28 cellular contexts compared by ENCODE assay signal in the genomic region with DNA sequence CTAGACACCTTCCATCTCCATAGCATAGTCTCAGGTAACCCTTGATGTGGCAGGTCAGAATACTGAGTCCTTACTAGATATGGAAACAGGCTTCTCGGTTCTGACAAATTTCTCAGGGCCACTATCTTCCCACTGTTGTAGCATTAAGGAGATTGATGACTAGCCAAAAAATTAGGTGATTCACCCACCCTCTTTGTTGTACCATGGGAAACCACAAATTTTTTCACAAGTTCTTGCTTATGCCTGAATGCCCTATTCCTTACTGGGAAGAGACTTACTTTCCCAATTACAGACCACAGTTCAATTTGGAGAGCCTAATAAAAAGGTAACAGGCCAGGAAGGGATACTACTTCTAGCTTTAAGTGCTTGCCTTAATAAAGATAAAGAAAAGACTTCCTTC.
"Had no signal": no experiment of that assay in that cellular context is flagged by ENCODE, and none has a peak within 500 bp of the region (broad histone marks: within the 10 kb centered on the region; RNA-seq: fewer than 3 reads in every experiment).

No MANE protein-coding gene starts in this region.

- H3K27ac ChIP-seq: epithelial cell of prostate, esophagus squamous epithelium, gastroesophageal sphincter, heart left ventricle, hepatocyte, left ventricle myocardium inferior, lower lobe of right lung had no signal

- FAIRE-seq: colon, endothelial cell of umbilical vein, frontal cortex, kidney had no signal

- H3K4me3 Mint-ChIP-seq: dendritic cell treated with granulocyte-macrophage colony-stimulating factor and Interleukin-4, amounts not matched to agents 40 ng/mL and 50 ng/mL, for 4 days; immature natural killer cell; memory B cell; naive thymus-derived CD4-positive, alpha-beta T cell; natural killer cell had no signal

- H3K4me3 ChIP-seq: esophagus squamous epithelium, gastroesophageal sphincter, heart left ventricle, hepatocyte, left ventricle myocardium inferior, lower lobe of right lung had no signal

- H3K36me3 Mint-ChIP-seq: immature natural killer cell, memory B cell, natural killer cell had no signal

- H3K4me1 ChIP-seq: esophagus squamous epithelium, gastroesophageal sphincter, left ventricle myocardium inferior, lower lobe of right lung had no signal

- H3K36me3 ChIP-seq: esophagus squamous epithelium, gastroesophageal sphincter, heart left ventricle, left ventricle myocardium inferior, lower lobe of right lung had no signal

- H3K27ac Mint-ChIP-seq: dendritic cell treated with granulocyte-macrophage colony-stimulating factor and Interleukin-4, amounts not matched to agents 40 ng/mL and 50 ng/mL, for 4 days; immature natural killer cell; memory B cell; naive thymus-derived CD4-positive, alpha-beta T cell; natural killer cell had no signal

- H3K4me1 Mint-ChIP-seq: immature natural killer cell; memory B cell; naive thymus-derived CD4-positive, alpha-beta T cell; natural killer cell had no signal

- H3K27me3 ChIP-seq: esophagus squamous epithelium, gastroesophageal sphincter, heart left ventricle, hepatocyte had no signal

- H3K27me3 Mint-ChIP-seq: dendritic cell treated with granulocyte-macrophage colony-stimulating factor and Interleukin-4, amounts not matched to agents 40 ng/mL and 50 ng/mL, for 4 days; memory B cell; naive thymus-derived CD4-positive, alpha-beta T cell had no signal

- ATAC-seq: esophagus mucosa; gastroesophageal sphincter; heart left ventricle; left colon; left lobe of liver; lower lobe of right lung; naive thymus-derived CD4-positive, alpha-beta T cell; natural killer cell had no signal

- DNase-seq: cortex of kidney; effector memory CD4-positive, alpha-beta T cell; erythroblast; esophagus squamous epithelium; foreskin fibroblast; heart left ventricle; hypothalamus; immature natural killer cell; islet precursor cell; kidney; kidney glomerular epithelial cell; left colon; left ventricle myocardium inferior; lower lobe of right lung; mesendoderm; midbrain; naive thymus-derived CD4-positive, alpha-beta T cell; natural killer cell had no signal

- H3K9me3 ChIP-seq: esophagus squamous epithelium, gastroesophageal sphincter, left ventricle myocardium inferior, lower lobe of right lung had no signal
